Comparison of ENCODE assay signal across 14 cellular contexts in genomic region chr11:117862019-117862725, GRCh38. TPM values are rescaled to one million over a fixed set of nuclear protein-coding genes. Genes with fewer than 3 reads are reported as not detected.
A peak's percentile ranks its signal among the peaks of the same experiment; 100 is the strongest.
DNase-seq lines count a peak whose midpoint lies in the region; ATAC-seq and TF ChIP-seq lines count a peak whose summit lies in the region.
"Had no signal": no experiment of that assay in that cellular context is flagged by ENCODE, and none has a peak within 500 bp of the region (broad histone marks: within the 10 kb centered on the region; RNA-seq: fewer than 3 reads in every experiment).

No MANE protein-coding gene starts in this region.

- TF ChIP-seq POLR2A in body of pancreas (IDR thresholded peaks at IDR 0.05), result no peak
- no peak for TF ChIP-seq POLR2A in prostate gland (IDR thresholded peaks at IDR 0.05)

- H3K4me3 Mint-ChIP-seq in CD14-positive monocyte (no peak overlapping the region), chondrocyte (ENCODE audit: unreplicated experiment) (no peak overlapping the region)
- H3K4me3 Mint-ChIP-seq: activated naive CD4-positive, alpha-beta T cell treated with anti-CD3 and anti-CD28 coated beads, Interleukin-2, amount 10 ng/mL, durations not matched to agents 7 days and 5 days; naive B cell; T-helper 2 cell treated with Interferon-gamma antibody and Interleukin-4, amounts not matched to agents 5 μg/mL and 100 μg/mL, for 36 hours had no signal

- H3K27ac Mint-ChIP-seq in CD14-positive monocyte (peak overlapping the region in 4 of 7 donors; percentile 21 to 44 (median 38)), chondrocyte (ENCODE audit: unreplicated experiment) (no peak overlapping the region)
- H3K27ac Mint-ChIP-seq: activated naive CD4-positive, alpha-beta T cell treated with anti-CD3 and anti-CD28 coated beads, Interleukin-2, amount 10 ng/mL, durations not matched to agents 7 days and 5 days; T-helper 2 cell treated with Interferon-gamma antibody and Interleukin-4, amounts not matched to agents 5 μg/mL and 100 μg/mL, for 36 hours had no signal

- H3K27ac ChIP-seq in body of pancreas (peak overlapping the region in 3 of 4 donors; percentile 8 to 26 (median 13)), prostate gland (peak overlapping the region; percentile 8 to 39)

- DNase-seq in CD14-positive monocyte (ENCODE audit: low spot score), result no peak
- no peak for DNase-seq in body of pancreas
- no peak for DNase-seq in left lobe of liver (ENCODE audit: low spot score)
- DNase-seq in prostate gland (ENCODE audit: low spot score), result no peak
- no peak for DNase-seq in T-helper 1 cell
- no peak for DNase-seq in AML-193 (lab: John Stamatoyannopoulos, UW)
- no peak for DNase-seq in chondrocyte (ENCODE audit: low spot score)
- DNase-seq: activated CD4-positive, alpha-beta T cell treated with anti-CD3 and anti-CD28 coated beads, Interleukin-2, amount 50 U/mL, for 48 hours; activated naive CD4-positive, alpha-beta T cell treated with anti-CD3 and anti-CD28 coated beads, Interleukin-2, amount 10 ng/mL, durations not matched to agents 7 days and 5 days; IMR-90; naive B cell had no signal

- H3K4me3 ChIP-seq in body of pancreas (no peak overlapping the region), prostate gland (no peak overlapping the region)

- ATAC-seq in body of pancreas (no peak), left lobe of liver (peak; percentile 19), GM21825 (IDR thresholded peaks at IDR 0.05; ENCODE audit: unreplicated experiment) (no peak)

- H3K36me3 Mint-ChIP-seq in CD14-positive monocyte (no peaks in the 10 kb centered on the region), chondrocyte (ENCODE audit: low read depth) (no peaks in the 10 kb centered on the region)
- H3K36me3 Mint-ChIP-seq: activated naive CD4-positive, alpha-beta T cell treated with anti-CD3 and anti-CD28 coated beads, Interleukin-2, amount 10 ng/mL, durations not matched to agents 7 days and 5 days; naive B cell had no signal

- no peak for TF ChIP-seq CTCF in CD14-positive monocyte (IDR thresholded peaks at IDR 0.05)
- no peak for TF ChIP-seq CTCF in body of pancreas (IDR thresholded peaks at IDR 0.05)
- no peak for TF ChIP-seq CTCF in prostate gland (IDR thresholded peaks at IDR 0.05)
- TF ChIP-seq CTCF in chondrocyte (IDR thresholded peaks at IDR 0.05), result no peak

- intact Hi-C loops in CD14-positive monocyte (cut with micrococcal nuclease) (no loop called here), body of pancreas (cut with DNase I) (no loop called here), prostate gland (cut with DNase I) (no loop called here)

- H3K9me3 Mint-ChIP-seq in CD14-positive monocyte (peaks cover 0 to 1% (median 0%) of the 10 kb centered on the region in 7 donors), chondrocyte (ENCODE audit: low read depth) (no peaks in the 10 kb centered on the region)
- H3K9me3 Mint-ChIP-seq: activated naive CD4-positive, alpha-beta T cell treated with anti-CD3 and anti-CD28 coated beads, Interleukin-2, amount 10 ng/mL, durations not matched to agents 7 days and 5 days; naive B cell; T-helper 2 cell treated with Interferon-gamma antibody and Interleukin-4, amounts not matched to agents 5 μg/mL and 100 μg/mL, for 36 hours had no signal

- H3K27me3 ChIP-seq in body of pancreas, result no peaks in the 10 kb centered on the region
- H3K27me3 ChIP-seq in prostate gland (replicated peaks; ENCODE audit: insufficient read depth), result no peaks in the 10 kb centered on the region

- H3K4me1 ChIP-seq in body of pancreas (peaks cover 4% of the 10 kb centered on the region), prostate gland (replicated peaks) (no peaks in the 10 kb centered on the region)

- WGBS in body of pancreas, 2 donors, result 71 to 73% methylated on average over 8 to 12 of the region's 12 CpGs
- 50% methylated on average over 12 of the region's 12 CpGs for WGBS in prostate gland

- H3K9me3 ChIP-seq in body of pancreas, result no peaks in the 10 kb centered on the region
- H3K9me3 ChIP-seq in prostate gland, result no peaks in the 10 kb centered on the region

- H3K27me3 Mint-ChIP-seq in CD14-positive monocyte (ENCODE audit: low read depth in 3 of 3), result peaks cover 1 to 5% (median 1%) of the 10 kb centered on the region in 3 donors
- H3K27me3 Mint-ChIP-seq in chondrocyte (ENCODE audit: low read depth), result peaks cover under 1% of the 10 kb centered on the region

- H3K36me3 ChIP-seq in body of pancreas (replicated peaks in 1 of 2; ENCODE audit: insufficient read depth in 1 of 2, low read depth in 2 of 2) (no peaks in the 10 kb centered on the region), prostate gland (no peaks in the 10 kb centered on the region)

- H3K4me1 Mint-ChIP-seq in CD14-positive monocyte (peaks cover 22% of the 10 kb centered on the region), chondrocyte (ENCODE audit: low read depth) (peaks cover 12% of the 10 kb centered on the region)
- H3K4me1 Mint-ChIP-seq: naive B cell had no signal

RNA-seq across cellular contexts. Expression of gene FXYD6, which starts 14.3 kb away (rescaled TPM):
- polyA plus RNA-seq in CD14-positive monocyte, result 10 to 100 TPM; 36.4 to 44.1 TPM
- 10 to 100 TPM; 16.8 to 23.9 TPM for total RNA-seq in body of pancreas
- 10.4 TPM for total RNA-seq in left lobe of liver
- total RNA-seq in prostate gland, result 100 to 1,000 TPM in 1 of 2 donors, 10 to 100 TPM in 1; 29.6 to 366 TPM
- total RNA-seq in chondrocyte, result 0.53 to 3.0 TPM (median 2.8 TPM) in 3 replicates
- total RNA-seq: IMR-90, NCI-H460 had no signal

RNA-seq across cellular contexts. Expression of gene FXYD2, which starts 37.6 kb away (rescaled TPM):
- polyA plus RNA-seq in CD14-positive monocyte, result 1 to 10 TPM; 2.5 to 4.4 TPM
- total RNA-seq in body of pancreas (100 to 1,000 TPM; 290 to 396 TPM), left lobe of liver (13.6 TPM), prostate gland (1 to 10 TPM in 1 of 2 donors, under 1 TPM in 1; 0.87 to 1.8 TPM), chondrocyte (not detected in 3 replicates)
- total RNA-seq: IMR-90, NCI-H460 had no signal

Comparison
In these comparisons a context has a peak if more than half of its experiments do, and no peak if none do; other contexts are left out.
1. RNA of gene FXYD2, which starts 37.6 kb away (total RNA-seq): 290 to 396 TPM in body of pancreas; 13.6 TPM in left lobe of liver (single experiment), 0.87 to 1.8 TPM in prostate gland and not detected in chondrocyte; every median in the first group is over 10 times any median in the second.